11 cellular contexts compared by ENCODE assay signal in the genomic region with DNA sequence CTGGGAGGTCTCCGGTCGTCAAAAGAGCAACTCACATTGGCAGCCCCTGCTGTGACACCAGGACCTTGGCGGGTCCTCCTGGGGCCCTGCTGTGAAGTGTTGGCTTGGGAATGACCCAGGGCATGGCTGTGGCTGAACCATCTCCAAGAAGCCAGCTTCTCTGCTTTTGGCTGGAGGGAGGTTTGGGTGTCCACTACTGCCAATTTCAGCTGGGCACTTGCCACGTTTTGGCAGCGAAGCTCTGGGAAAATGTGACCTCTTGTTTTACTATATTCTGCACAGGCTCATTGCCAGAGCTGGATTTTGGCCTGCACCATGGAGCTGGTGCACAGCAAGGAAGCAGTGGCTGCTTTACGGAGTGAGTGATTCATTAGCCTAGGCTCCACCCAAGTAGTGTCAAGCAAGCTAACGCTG. TPM values are rescaled to one million over a fixed set of nuclear protein-coding genes. Genes with fewer than 3 reads are reported as not detected.
DNase-seq lines count a peak whose midpoint lies in the region; ATAC-seq and TF ChIP-seq lines count a peak whose summit lies in the region.
"Had no signal": no experiment of that assay in that cellular context is flagged by ENCODE, and none has a peak within 500 bp of the region (broad histone marks: within the 10 kb centered on the region; RNA-seq: fewer than 3 reads in every experiment).

No MANE protein-coding gene starts in this region.

- 15% methylated on average over 3 of the region's 7 CpGs for WGBS in esophagus muscularis mucosa
- WGBS in transverse colon (ENCODE audit: low coverage in 1 of 2), 2 donors, result 50 to 60% methylated on average over 2 to 7 of the region's 7 CpGs

- no peak overlapping the region for H3K4me3 Mint-ChIP-seq in stimulated activated naive B cell treated with anti-CD40 and anti-IgM and Interleukin-4, amounts not matched to agents 10 μg/mL and 1 μg/mL and 100 μg/mL, for 72 hours

- TF ChIP-seq EP300 in esophagus muscularis mucosa (IDR thresholded peaks at IDR 0.05) (no peak), transverse colon (IDR thresholded peaks at IDR 0.05; ENCODE audit: low read depth) (no peak)

- H3K27me3 ChIP-seq in esophagus muscularis mucosa (no peaks in the 10 kb centered on the region), lower lobe of right lung (ENCODE audit: low read depth) (no peaks in the 10 kb centered on the region), transverse colon (no peaks in the 10 kb centered on the region)

- H3K27ac ChIP-seq in esophagus muscularis mucosa (replicated peaks in 1 of 4), result peak overlapping the region; percentile 20 to 49 (median 39)
- H3K27ac ChIP-seq in lower lobe of right lung, result no peak overlapping the region
- peak overlapping the region in 1 of 4 donors; percentile 1 for H3K27ac ChIP-seq in transverse colon

- in situ Hi-C loops in transverse colon (cut with MboI; ENCODE audit: low pct_ligation_motif_present in 1 of 4, low pct_unique_long_range_greater_than_20kb in 1 of 4, low sequenced_read_pairs in 3 of 4), result no loop called here

- H3K36me3 Mint-ChIP-seq in stimulated activated naive B cell treated with anti-CD40 and anti-IgM and Interleukin-4, amounts not matched to agents 10 μg/mL and 1 μg/mL and 100 μg/mL, for 72 hours, result no peaks in the 10 kb centered on the region

- intact Hi-C loops in esophagus muscularis mucosa (cut with DNase I) (no loop called here), lower lobe of right lung (cut with DNase I) (no loop called here), transverse colon (cut with DNase I; ENCODE audit: low total_unique reads) (no loop called here)

- no peak for TF ChIP-seq CTCF in esophagus muscularis mucosa (IDR thresholded peaks at IDR 0.05)
- TF ChIP-seq CTCF in lower lobe of right lung (IDR thresholded peaks at IDR 0.05), result no peak
- TF ChIP-seq CTCF in transverse colon (IDR thresholded peaks at IDR 0.05), result no peak

- no peaks in the 10 kb centered on the region for H3K4me1 Mint-ChIP-seq in stimulated activated naive B cell treated with anti-CD40 and anti-IgM and Interleukin-4, amounts not matched to agents 10 μg/mL and 1 μg/mL and 100 μg/mL, for 72 hours

- H3K9me3 ChIP-seq in esophagus muscularis mucosa (no peaks in the 10 kb centered on the region), lower lobe of right lung (no peaks in the 10 kb centered on the region), transverse colon (no peaks in the 10 kb centered on the region)

- no peak overlapping the region for H3K4me3 ChIP-seq in esophagus muscularis mucosa
- H3K4me3 ChIP-seq in lower lobe of right lung, result no peak overlapping the region
- H3K4me3 ChIP-seq in transverse colon, result no peak overlapping the region
- H3K4me3 ChIP-seq: skin epidermis had no signal

- H3K4me1 ChIP-seq in esophagus muscularis mucosa (peaks cover 20 to 28% (median 27%) of the 10 kb centered on the region in 4 donors), lower lobe of right lung (peaks cover 16% of the 10 kb centered on the region), transverse colon (peaks cover 7 to 30% (median 13%) of the 10 kb centered on the region in 4 donors)

- H3K9me3 Mint-ChIP-seq in stimulated activated naive B cell treated with anti-CD40 and anti-IgM and Interleukin-4, amounts not matched to agents 10 μg/mL and 1 μg/mL and 100 μg/mL, for 72 hours, result no peaks in the 10 kb centered on the region

- H3K36me3 ChIP-seq in esophagus muscularis mucosa (no peaks in the 10 kb centered on the region), lower lobe of right lung (no peaks in the 10 kb centered on the region), transverse colon (no peaks in the 10 kb centered on the region)

- peak; percentile 17 for DNase-seq in NCI-H69 (lab: John Stamatoyannopoulos, UW)
- DNase-seq in esophagus muscularis mucosa (ENCODE audit: extremely low spot score), result no peak
- no peak for DNase-seq in lower lobe of right lung
- peak; percentile 39 for DNase-seq in transverse colon
- no peak for DNase-seq in NCI-H1436 treated with DMSO at 0.1 percent for 48 hours (lab: John Stamatoyannopoulos, UW)
- DNase-seq in HUDEP-2 (lab: John Stamatoyannopoulos, UW; ENCODE audit: unreplicated experiment in 76 of 76), result no peak
- no peak for DNase-seq in stimulated activated naive B cell treated with anti-CD40 and anti-IgM and Interleukin-4, amounts not matched to agents 10 μg/mL and 1 μg/mL and 100 μg/mL, for 72 hours
- DNase-seq: activated CD8-positive, alpha-beta memory T cell treated with anti-CD3 and anti-CD28 coated beads, Interleukin-2, amount 50 U/mL, for 4 hours; DMS79 had no signal

- H3K27me3 Mint-ChIP-seq in stimulated activated naive B cell treated with anti-CD40 and anti-IgM and Interleukin-4, amounts not matched to agents 10 μg/mL and 1 μg/mL and 100 μg/mL, for 72 hours, result peaks cover 10 to 11% of the 10 kb centered on the region in 2 donors

- TF ChIP-seq POLR2A in esophagus muscularis mucosa (IDR thresholded peaks at IDR 0.05; ENCODE audit: low read depth), result no peak
- TF ChIP-seq POLR2A in transverse colon (IDR thresholded peaks at IDR 0.05), result no peak

- ATAC-seq in lower lobe of right lung (peak; percentile 61 to 64), HG02870 (IDR thresholded peaks at IDR 0.05; ENCODE audit: unreplicated experiment) (no peak)
- no peak for ATAC-seq in stimulated activated naive B cell treated with anti-CD40 and anti-IgM and Interleukin-4, amounts not matched to agents 10 μg/mL and 1 μg/mL and 100 μg/mL, for 72 hours (replicated peaks)

- no peak overlapping the region for H3K27ac Mint-ChIP-seq in stimulated activated naive B cell treated with anti-CD40 and anti-IgM and Interleukin-4, amounts not matched to agents 10 μg/mL and 1 μg/mL and 100 μg/mL, for 72 hours

RNA-seq across cellular contexts. Expression of gene SMCO4, which starts 24.2 kb away (rescaled TPM):
- total RNA-seq in esophagus muscularis mucosa, result 10 to 100 TPM in 2 of 4 donors, 1 to 10 TPM in 2; 6.2 to 18.6 (median 10.3) TPM
- 73.5 TPM for total RNA-seq in lower lobe of right lung
- total RNA-seq in transverse colon, result 10 to 100 TPM in 3 of 4 donors, not detected in 1; 33.3 to 80.4 (median 37.0) TPM

Comparison
In these comparisons a context has a peak if more than half of its experiments do, and no peak if none do; other contexts are left out.
1. DNase-seq: peak in NCI-H69 (single experiment) and transverse colon (single experiment); none in esophagus muscularis mucosa (single experiment), lower lobe of right lung (single experiment), NCI-H1436 treated with DMSO at 0.1 percent for 48 hours (single experiment), HUDEP-2 (0 of 76) and stimulated activated naive B cell treated with anti-CD40 and anti-IgM and Interleukin-4, amounts not matched to agents 10 μg/mL and 1 μg/mL and 100 μg/mL, for 72 hours (single experiment).
2. ATAC-seq: peak in lower lobe of right lung (2 of 2); none in HG02870 (single experiment) and stimulated activated naive B cell treated with anti-CD40 and anti-IgM and Interleukin-4, amounts not matched to agents 10 μg/mL and 1 μg/mL and 100 μg/mL, for 72 hours (0 of 2).